In the genomic region with DNA sequence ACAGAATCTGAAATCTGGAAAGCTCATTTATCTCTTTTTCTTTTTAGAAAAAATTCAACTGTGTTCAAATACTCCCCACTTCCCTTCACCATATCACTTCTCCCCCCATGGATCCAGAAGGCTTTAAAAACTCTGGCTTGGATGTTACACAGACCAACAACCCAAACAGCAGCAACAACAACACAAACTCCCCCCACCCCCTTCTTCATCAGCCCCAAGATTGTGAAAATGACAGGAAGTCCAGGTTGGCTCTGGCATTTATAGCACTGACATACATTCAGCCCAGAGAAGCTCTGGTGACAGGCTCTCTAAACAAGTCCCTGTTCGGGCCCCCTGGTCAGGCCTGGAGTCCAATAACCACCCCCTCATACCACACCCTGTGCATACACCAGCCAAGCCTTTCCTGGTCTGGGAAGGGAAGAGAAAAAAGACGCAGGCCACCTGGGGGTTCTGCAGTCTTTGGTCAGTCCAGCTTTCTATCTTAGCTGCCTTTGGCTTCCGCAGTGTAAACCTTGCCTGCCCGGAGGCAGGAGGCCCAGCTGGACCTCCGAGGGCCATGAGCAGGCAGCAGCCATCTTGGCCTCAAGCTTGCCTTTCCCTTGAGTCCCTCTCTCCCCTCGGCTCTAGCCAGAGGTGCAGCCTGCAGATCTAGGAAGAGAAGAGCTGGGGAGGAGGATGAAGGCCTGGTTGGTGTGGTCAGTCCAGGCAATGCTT, we compare ENCODE assay signal across 24 cellular contexts. TPM values are rescaled to one million over a fixed set of nuclear protein-coding genes. Genes with fewer than 3 reads are reported as not detected.
DNase-seq lines count a peak whose midpoint lies in the region; ATAC-seq and TF ChIP-seq lines count a peak whose summit lies in the region.
"Had no signal": no experiment of that assay in that cellular context is flagged by ENCODE, and none has a peak within 500 bp of the region (broad histone marks: within the 10 kb centered on the region; RNA-seq: fewer than 3 reads in every experiment).

No MANE protein-coding gene starts in this region.

- peak; percentile 5 for DNase-seq in cardiac septum (ENCODE audit: low spot score)
- DNase-seq in right cardiac atrium, result no peak
- peak; percentile 21 for DNase-seq in endothelial cell (ENCODE audit: low spot score)
- DNase-seq in type B pancreatic cell (ENCODE audit: extremely low spot score, unreplicated experiment), result peak; percentile 40
- no peak for DNase-seq in NCI-H1436 treated with DMSO at 0.1 percent for 48 hours (lab: John Stamatoyannopoulos, UW)
- DNase-seq: activated CD4-positive, CD25-positive, alpha-beta regulatory T cell; activated CD8-positive, alpha-beta T cell treated with anti-CD3 and anti-CD28 coated beads for 36 hours; activated naive CD4-positive, alpha-beta T cell; amygdala; BE2C; foreskin melanocyte; left cardiac atrium; NCI-H187; nucleus accumbens; SJCRH30; stimulated activated CD8-positive, alpha-beta memory T cell treated with anti-CD3 and anti-CD28 coated beads, Interleukin-4, amount 100 ng/mL, for 48 hours; T-helper 2 cell had no signal

- H3K9me3 ChIP-seq in right cardiac atrium (ENCODE audit: control insufficient read depth, low read length) (no peaks in the 10 kb centered on the region), mucosa of rectum (ENCODE audit: control insufficient read depth in 2 of 2, low read length in 2 of 2) (no peaks in the 10 kb centered on the region)
- H3K9me3 ChIP-seq: BE2C, SJCRH30 had no signal

- H3K9ac ChIP-seq in mucosa of rectum (ENCODE audit: low read depth in 1 of 2, low read length in 2 of 2), result peak overlapping the region; percentile 15 to 69

- H3K36me3 ChIP-seq in mucosa of rectum (ENCODE audit: control insufficient read depth in 2 of 2, insufficient read depth in 2 of 2, low read length in 2 of 2), result peaks cover 0 to 14% of the 10 kb centered on the region in 2 donors
- H3K36me3 ChIP-seq: BE2C, cardiac muscle cell, SJCRH30 had no signal

- H3K4me3 Mint-ChIP-seq in endothelial cell (ENCODE audit: unreplicated experiment) (no peak overlapping the region), type B pancreatic cell (peak overlapping the region; percentile 59)
- H3K4me3 Mint-ChIP-seq: activated CD8-positive, alpha-beta T cell treated with anti-CD3 and anti-CD28 coated beads for 36 hours had no signal

- H3K9me3 Mint-ChIP-seq in endothelial cell (ENCODE audit: unreplicated experiment) (no peaks in the 10 kb centered on the region), type B pancreatic cell (no peaks in the 10 kb centered on the region)
- H3K9me3 Mint-ChIP-seq: activated CD8-positive, alpha-beta T cell treated with anti-CD3 and anti-CD28 coated beads for 36 hours had no signal

- H3K27ac Mint-ChIP-seq in endothelial cell (ENCODE audit: unreplicated experiment) (no peak overlapping the region), type B pancreatic cell (peak overlapping the region; percentile 86)
- H3K27ac Mint-ChIP-seq: activated CD8-positive, alpha-beta T cell treated with anti-CD3 and anti-CD28 coated beads for 36 hours had no signal

- ATAC-seq in right cardiac atrium (no peak), HG02981 (IDR thresholded peaks at IDR 0.05; ENCODE audit: unreplicated experiment) (no peak), GM21619 (IDR thresholded peaks at IDR 0.05; ENCODE audit: unreplicated experiment) (no peak)
- ATAC-seq: activated CD8-positive, alpha-beta T cell treated with anti-CD3 and anti-CD28 coated beads for 36 hours; K562; left cardiac atrium had no signal

- WGBS in right cardiac atrium, result 48% methylated on average over 6 of the region's 6 CpGs

- intact Hi-C loops in cardiac septum (cut with DNase I) (no loop called here), right cardiac atrium (cut with DNase I) (no loop called here)

- H3K4me1 ChIP-seq in right cardiac atrium (ENCODE audit: control insufficient read depth, insufficient read depth, low read length) (no peaks in the 10 kb centered on the region), mucosa of rectum (ENCODE audit: control insufficient read depth in 2 of 2, insufficient read depth in 2 of 2, low read length in 2 of 2) (peaks cover 23 to 56% of the 10 kb centered on the region in 2 donors)
- H3K4me1 ChIP-seq: BE2C, SJCRH30 had no signal

- H3K36me3 Mint-ChIP-seq in endothelial cell (ENCODE audit: low read depth, unreplicated experiment), result peaks cover under 1% of the 10 kb centered on the region
- no peaks in the 10 kb centered on the region for H3K36me3 Mint-ChIP-seq in type B pancreatic cell

- H3K27ac ChIP-seq in right cardiac atrium (ENCODE audit: low read length), result no peak overlapping the region
- peak overlapping the region; percentile 96 to 100 for H3K27ac ChIP-seq in mucosa of rectum (ENCODE audit: low read depth in 2 of 2, low read length in 2 of 2)
- H3K27ac ChIP-seq: cardiac muscle cell, HL-60, SJCRH30 had no signal

- H3K4me3 ChIP-seq in right cardiac atrium (ENCODE audit: low read length) (no peak overlapping the region), mucosa of rectum (ENCODE audit: low read length in 2 of 2) (peak overlapping the region; percentile 37 to 89)
- H3K4me3 ChIP-seq: cardiac muscle cell, K562, SJCRH30 had no signal

- H3K27me3 Mint-ChIP-seq in endothelial cell (ENCODE audit: unreplicated experiment) (peaks cover 42% of the 10 kb centered on the region), type B pancreatic cell (peaks cover 98% of the 10 kb centered on the region)

- TF ChIP-seq CTCF in endothelial cell (IDR thresholded peaks at IDR 0.05; ENCODE audit: unreplicated experiment) (no peak), type B pancreatic cell (conservative IDR thresholded peaks at IDR 0.05) (no peak)

- H3K27me3 ChIP-seq in right cardiac atrium (ENCODE audit: control insufficient read depth, insufficient read depth) (no peaks in the 10 kb centered on the region), mucosa of rectum (ENCODE audit: control insufficient read depth in 2 of 2, insufficient read depth in 2 of 2, low read length in 2 of 2) (peaks cover 3 to 13% of the 10 kb centered on the region in 2 donors)

- H3K4me1 Mint-ChIP-seq in endothelial cell (ENCODE audit: unreplicated experiment), result peaks cover 22% of the 10 kb centered on the region
- H3K4me1 Mint-ChIP-seq in type B pancreatic cell (ENCODE audit: unreplicated experiment), result peaks cover 10% of the 10 kb centered on the region

RNA-seq across cellular contexts. Expression of a gene that starts 6.8 kb away (rescaled TPM):
- total RNA-seq in cardiac septum (not detected), right cardiac atrium (not detected), endothelial cell (ENCODE audit: unreplicated experiment) (0.33 TPM), type B pancreatic cell (ENCODE audit: low replicate concordance) (11.3 and 31.8 TPM in 2 replicates)
- not detected for polyA plus RNA-seq in right cardiac atrium
- total RNA-seq: activated CD8-positive, alpha-beta T cell treated with anti-CD3 and anti-CD28 coated beads for 36 hours; cardiac muscle cell; left cardiac atrium; SJCRH30 had no signal
- polyA plus RNA-seq: cardiac muscle cell, K562 had no signal

RNA-seq across cellular contexts. Expression of a gene that starts 26.2 kb away (rescaled TPM):
- total RNA-seq in cardiac septum (not detected), right cardiac atrium (not detected), endothelial cell (ENCODE audit: unreplicated experiment) (not detected), type B pancreatic cell (ENCODE audit: low replicate concordance) (0.93 TPM in 1 of 2 replicates, not detected in the other)
- polyA plus RNA-seq in right cardiac atrium, result not detected
- total RNA-seq: activated CD8-positive, alpha-beta T cell treated with anti-CD3 and anti-CD28 coated beads for 36 hours; cardiac muscle cell; K562; left cardiac atrium; SJCRH30 had no signal
- polyA plus RNA-seq: cardiac muscle cell, esophagus, K562 had no signal

RNA-seq across cellular contexts. Expression of a gene that starts 42.5 kb away (rescaled TPM):
- not detected for total RNA-seq in cardiac septum
- total RNA-seq in right cardiac atrium, result not detected
- polyA plus RNA-seq in right cardiac atrium, result not detected
- total RNA-seq in endothelial cell (ENCODE audit: unreplicated experiment), result 0.59 TPM
- 7.1 and 16.2 TPM in 2 replicates for total RNA-seq in type B pancreatic cell (ENCODE audit: low replicate concordance)
- total RNA-seq: activated CD8-positive, alpha-beta T cell treated with anti-CD3 and anti-CD28 coated beads for 36 hours; cardiac muscle cell; K562; left cardiac atrium; SJCRH30 had no signal
- polyA plus RNA-seq: cardiac muscle cell, esophagus, K562 had no signal

Comparison
In these comparisons a context has a peak if more than half of its experiments do, and no peak if none do; other contexts are left out.
1. DNase-seq: peak in cardiac septum (single experiment), endothelial cell (single experiment) and type B pancreatic cell (single experiment); none in right cardiac atrium (0 of 3) and NCI-H1436 treated with DMSO at 0.1 percent for 48 hours (single experiment).